Comparison of ENCODE assay signal across 8 cellular contexts in the genomic region with DNA sequence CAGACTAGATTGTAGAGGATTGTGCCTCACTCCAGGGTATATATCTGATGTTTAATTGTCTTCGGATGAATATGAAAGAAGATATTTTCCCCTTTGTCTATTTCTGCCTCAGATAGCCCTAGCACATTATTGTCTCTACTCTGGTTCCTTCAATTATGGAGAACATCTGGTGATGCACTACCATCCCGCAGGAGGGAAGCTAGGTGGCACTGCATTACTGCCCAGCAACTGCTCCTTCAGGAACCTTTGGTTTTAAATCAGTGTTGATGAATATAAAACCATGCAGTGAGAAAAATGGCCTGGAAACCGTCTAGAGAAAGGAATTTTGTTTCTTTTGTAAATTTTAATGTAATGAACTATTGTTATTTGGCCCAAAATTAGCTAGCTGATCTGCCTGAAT.
A peak's percentile ranks its signal among the peaks of the same experiment; 100 is the strongest.
DNase-seq lines count a peak whose midpoint lies in the region; ATAC-seq and TF ChIP-seq lines count a peak whose summit lies in the region.

No MANE protein-coding gene starts in this region.

- H3K4me1 ChIP-seq in PC-3 (ENCODE audit: insufficient read depth, low read length) (no peaks in the 10 kb centered on the region), sigmoid colon (no peaks in the 10 kb centered on the region)

- CTCF ChIA-PET in activated CD4-positive, alpha-beta T cell treated with anti-CD3 and anti-CD28 coated beads for 36 hours (lab: Charles Lee), result interaction anchor here (0.5 to 2.6 kb wide), 6 partner anchors 12 to 868 kb away, joined by 3 to 11 read pairs (median 4); no protein-coding TSS in a partner anchor
- CTCF ChIA-PET in PC-3 (lab: Charles Lee), result interaction anchor here (0.9 kb wide), 1 partner anchor 143 kb away, joined by 3 read pairs; no protein-coding TSS in a partner anchor

- no peak for TF ChIP-seq POLR2A in sigmoid colon (IDR thresholded peaks at IDR 0.05)

- H3K9ac ChIP-seq in PC-3 (ENCODE audit: low read length), result no peak overlapping the region

- TF ChIP-seq EP300 in sigmoid colon (IDR thresholded peaks at IDR 0.05), result no peak

- no peaks in the 10 kb centered on the region for H3K4me1 Mint-ChIP-seq in activated CD4-positive, alpha-beta T cell treated with anti-CD3 and anti-CD28 coated beads for 36 hours
- no peaks in the 10 kb centered on the region for H3K4me1 Mint-ChIP-seq in activated CD4-positive, alpha-beta T cell treated with anti-CD3 and anti-CD28 coated beads, Interleukin-2, amount 10 ng/mL, durations not matched to agents 24 days and 14 days
- H3K4me1 Mint-ChIP-seq in stimulated activated memory B cell treated with anti-CD40 and anti-IgM and Interleukin-4, amounts not matched to agents 10 μg/mL and 1 μg/mL and 100 μg/mL, for 72 hours, result peaks cover 7% of the 10 kb centered on the region

- H4K20me1 ChIP-seq in PC-3 (ENCODE audit: low read length), result no peaks in the 10 kb centered on the region

- no TSS peak for BruUV-seq in PC-3 (replicated peaks; lab: Mats Ljungman, UMichigan)

- no peak overlapping the region for H3K4me3 Mint-ChIP-seq in activated CD4-positive, alpha-beta T cell treated with anti-CD3 and anti-CD28 coated beads for 36 hours
- no peak overlapping the region for H3K4me3 Mint-ChIP-seq in activated CD4-positive, alpha-beta T cell treated with anti-CD3 and anti-CD28 coated beads, Interleukin-2, amount 10 ng/mL, durations not matched to agents 24 days and 14 days
- H3K4me3 Mint-ChIP-seq in stimulated activated memory B cell treated with anti-CD40 and anti-IgM and Interleukin-4, amounts not matched to agents 10 μg/mL and 1 μg/mL and 100 μg/mL, for 72 hours, result no peak overlapping the region

- 0 out of 2 replicates have a peak overlapping the region, but pooled peaks have one; percentile 7 for H2AFZ ChIP-seq in PC-3 (ENCODE audit: low read length)

- intact Hi-C loops in activated CD4-positive, alpha-beta T cell treated with anti-CD3 and anti-CD28 coated beads for 36 hours (cut with DNase I, micrococcal nuclease), result loop anchor here in 1 of 2 experiments (2.0 kb wide), 1 partner anchor 262 kb away; no protein-coding TSS in a partner anchor
- intact Hi-C loops in activated CD4-positive, alpha-beta T cell treated with anti-CD3 and anti-CD28 coated beads, Interleukin-2, amount 10 ng/mL, durations not matched to agents 24 days and 14 days (cut with micrococcal nuclease), result loop anchor here (2.0 kb wide), 1 partner anchor 262 kb away; no protein-coding TSS in a partner anchor
- intact Hi-C loops in PC-3 (cut with micrococcal nuclease) (loop anchor here (1.0 to 5.0 kb wide), 2 partner anchors 144 to 260 kb away; no protein-coding TSS in a partner anchor), sigmoid colon (cut with DNase I) (loop anchor here (2.0 kb wide), 1 partner anchor 262 kb away; no protein-coding TSS in a partner anchor)

- H3K27me3 Mint-ChIP-seq in activated CD4-positive, alpha-beta T cell treated with anti-CD3 and anti-CD28 coated beads for 36 hours, result peaks cover 13% of the 10 kb centered on the region
- peaks cover 26% of the 10 kb centered on the region for H3K27me3 Mint-ChIP-seq in activated CD4-positive, alpha-beta T cell treated with anti-CD3 and anti-CD28 coated beads, Interleukin-2, amount 10 ng/mL, durations not matched to agents 24 days and 14 days
- peaks cover 19% of the 10 kb centered on the region for H3K27me3 Mint-ChIP-seq in stimulated activated memory B cell treated with anti-CD40 and anti-IgM and Interleukin-4, amounts not matched to agents 10 μg/mL and 1 μg/mL and 100 μg/mL, for 72 hours

- H3K36me3 Mint-ChIP-seq in activated CD4-positive, alpha-beta T cell treated with anti-CD3 and anti-CD28 coated beads for 36 hours (ENCODE audit: low read depth), result peaks cover 3% of the 10 kb centered on the region
- H3K36me3 Mint-ChIP-seq in activated CD4-positive, alpha-beta T cell treated with anti-CD3 and anti-CD28 coated beads, Interleukin-2, amount 10 ng/mL, durations not matched to agents 24 days and 14 days (ENCODE audit: low read depth), result no peaks in the 10 kb centered on the region
- peaks cover 8% of the 10 kb centered on the region for H3K36me3 Mint-ChIP-seq in stimulated activated memory B cell treated with anti-CD40 and anti-IgM and Interleukin-4, amounts not matched to agents 10 μg/mL and 1 μg/mL and 100 μg/mL, for 72 hours

- peaks cover 14% of the 10 kb centered on the region for H3K9me3 Mint-ChIP-seq in activated CD4-positive, alpha-beta T cell treated with anti-CD3 and anti-CD28 coated beads for 36 hours (ENCODE audit: low read depth)
- H3K9me3 Mint-ChIP-seq in activated CD4-positive, alpha-beta T cell treated with anti-CD3 and anti-CD28 coated beads, Interleukin-2, amount 10 ng/mL, durations not matched to agents 24 days and 14 days, result peaks cover 1% of the 10 kb centered on the region
- peaks cover 11% of the 10 kb centered on the region for H3K9me3 Mint-ChIP-seq in stimulated activated memory B cell treated with anti-CD40 and anti-IgM and Interleukin-4, amounts not matched to agents 10 μg/mL and 1 μg/mL and 100 μg/mL, for 72 hours

- H3K4me2 ChIP-seq in PC-3 (ENCODE audit: low read length), result no peak overlapping the region

- H3K27ac Mint-ChIP-seq in activated CD4-positive, alpha-beta T cell treated with anti-CD3 and anti-CD28 coated beads for 36 hours, result no peak overlapping the region
- H3K27ac Mint-ChIP-seq in activated CD4-positive, alpha-beta T cell treated with anti-CD3 and anti-CD28 coated beads, Interleukin-2, amount 10 ng/mL, durations not matched to agents 24 days and 14 days, result no peak overlapping the region
- H3K27ac Mint-ChIP-seq in stimulated activated memory B cell treated with anti-CD40 and anti-IgM and Interleukin-4, amounts not matched to agents 10 μg/mL and 1 μg/mL and 100 μg/mL, for 72 hours, result no peak overlapping the region

- no peak overlapping the region for H3K4me3 ChIP-seq in PC-3 (ENCODE audit: low read length)
- H3K4me3 ChIP-seq in fibroblast of the aortic adventitia (ENCODE audit: low read depth, low read length), result no peak overlapping the region
- H3K4me3 ChIP-seq in sigmoid colon, result no peak overlapping the region

- ATAC-seq in activated CD4-positive, alpha-beta T cell treated with anti-CD3 and anti-CD28 coated beads for 36 hours, result no peak
- ATAC-seq in PC-3, result peak; percentile 73
- no peak for ATAC-seq in stimulated activated memory B cell treated with anti-CD40 and anti-IgM and Interleukin-4, amounts not matched to agents 10 μg/mL and 1 μg/mL and 100 μg/mL, for 72 hours

- no peaks in the 10 kb centered on the region for H3K9me2 ChIP-seq in PC-3 (replicated peaks; ENCODE audit: low read length)

- POLR2A ChIA-PET in activated CD4-positive, alpha-beta T cell treated with anti-CD3 and anti-CD28 coated beads for 36 hours (lab: Charles Lee), result no interaction called here
- POLR2A ChIA-PET in PC-3 (lab: Charles Lee; ENCODE audit: unreplicated experiment), result no interaction called here

- no peaks in the 10 kb centered on the region for H3K36me3 ChIP-seq in PC-3 (ENCODE audit: low read depth, low read length)
- H3K36me3 ChIP-seq in sigmoid colon, result no peaks in the 10 kb centered on the region

- TF ChIP-seq CTCF in PC-3 (conservative IDR thresholded peaks at IDR 0.05; ENCODE audit: low read depth, low read length) (peak; percentile 93), fibroblast of the aortic adventitia (IDR thresholded peaks at IDR 0.05; ENCODE audit: insufficient read depth, low read length) (peak; percentile 83), sigmoid colon (IDR thresholded peaks at IDR 0.05) (peak in 3 of 4 experiments; percentile 21 to 45 (median 32))

- no peaks in the 10 kb centered on the region for H3F3A ChIP-seq in PC-3 (ENCODE audit: low read length, unreplicated experiment)

- H3K79me2 ChIP-seq in PC-3 (ENCODE audit: low read length), result no peaks in the 10 kb centered on the region

- H3K9me3 ChIP-seq in PC-3 (ENCODE audit: low read length), result no peaks in the 10 kb centered on the region
- H3K9me3 ChIP-seq in sigmoid colon, result no peaks in the 10 kb centered on the region

- 30 to 39% methylated on average over 3 of the region's 3 CpGs for WGBS in sigmoid colon, 2 donors

- H3K27me3 ChIP-seq in PC-3 (ENCODE audit: low read length), result no peaks in the 10 kb centered on the region
- H3K27me3 ChIP-seq in sigmoid colon, result no peaks in the 10 kb centered on the region

- H3K27ac ChIP-seq in PC-3 (ENCODE audit: low read length) (no peak overlapping the region), sigmoid colon (no peak overlapping the region)

- peak; percentile 22 for DNase-seq in activated CD4-positive, alpha-beta T cell treated with anti-CD3 and anti-CD28 coated beads for 36 hours
- no peak for DNase-seq in activated CD4-positive, alpha-beta T cell treated with anti-CD3 and anti-CD28 coated beads, Interleukin-2, amount 10 ng/mL, durations not matched to agents 24 days and 14 days
- peak; percentile 76 for DNase-seq in PC-3
- DNase-seq in fibroblast of the aortic adventitia (ENCODE audit: low read depth), result peak; percentile 76
- no peak for DNase-seq in sigmoid colon
- no peak for DNase-seq in stimulated activated naive CD4-positive, alpha-beta T cell (lab: John Stamatoyannopoulos, UW)
- DNase-seq in NCI-H1092 treated with DMSO at 0.1 percent for 48 hours (lab: John Stamatoyannopoulos, UW), result no peak

Comparison
In these comparisons a context has a peak if more than half of its experiments do, and no peak if none do; other contexts are left out.
1. DNase-seq: peak in activated CD4-positive, alpha-beta T cell treated with anti-CD3 and anti-CD28 coated beads for 36 hours (single experiment), PC-3 (single experiment) and fibroblast of the aortic adventitia (single experiment); none in activated CD4-positive, alpha-beta T cell treated with anti-CD3 and anti-CD28 coated beads, Interleukin-2, amount 10 ng/mL, durations not matched to agents 24 days and 14 days (single experiment), sigmoid colon (single experiment), stimulated activated naive CD4-positive, alpha-beta T cell (0 of 6) and NCI-H1092 treated with DMSO at 0.1 percent for 48 hours (single experiment).
2. CTCF ChIP-seq: peak in every context shown above with its lines; median percentile 93 in PC-3; 83 in fibroblast of the aortic adventitia; 32 in sigmoid colon.